Comparison of ENCODE assay signal across 1 cellular context in the genomic region with DNA sequence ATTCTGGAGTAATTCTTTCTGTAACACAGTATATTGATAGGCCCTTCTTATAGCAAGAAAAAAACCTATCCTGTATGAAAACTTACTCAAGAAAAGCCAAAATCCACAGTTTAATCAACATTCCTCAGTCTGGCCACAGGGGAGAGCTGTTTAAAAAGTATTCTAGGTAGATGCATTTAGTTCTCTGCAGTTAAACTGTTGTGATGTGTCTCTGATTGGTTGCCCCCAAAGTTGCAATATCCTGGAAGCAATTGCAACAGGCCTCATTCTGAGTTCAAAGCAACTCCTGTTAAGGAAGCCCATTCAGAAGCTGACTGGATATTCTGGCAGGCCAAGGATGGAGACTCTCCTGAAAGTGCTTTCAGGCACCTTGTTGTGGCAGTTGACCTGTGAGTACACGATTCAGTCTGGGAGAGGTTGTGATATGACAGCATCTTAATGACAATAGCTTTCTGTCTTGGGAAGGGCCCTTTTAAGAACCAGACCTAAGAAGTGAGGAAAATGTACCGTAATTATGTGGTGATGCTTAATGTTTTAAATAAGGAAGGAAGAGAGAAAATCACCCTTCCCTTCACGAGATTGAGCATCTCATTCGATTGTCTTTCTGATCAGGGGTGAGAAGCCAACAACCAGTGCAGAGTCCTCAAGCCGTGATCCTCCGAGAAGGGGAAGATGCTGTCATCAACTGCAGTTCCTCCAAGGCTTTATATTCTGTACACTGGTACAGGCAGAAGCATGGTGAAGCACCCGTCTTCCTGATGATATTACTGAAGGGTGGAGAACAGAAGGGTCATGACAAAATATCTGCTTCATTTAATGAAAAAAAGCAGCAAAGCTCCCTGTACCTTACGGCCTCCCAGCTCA.
TF ChIP-seq lines count a peak whose summit lies in the region.

No MANE protein-coding gene starts in this region.

TF ChIP-seq in GM12878, 131 proteins besides CTCF, POLR2A, EP300 and RAD21 (continued from another document):
- TF ChIP-seq, protein P1, sequence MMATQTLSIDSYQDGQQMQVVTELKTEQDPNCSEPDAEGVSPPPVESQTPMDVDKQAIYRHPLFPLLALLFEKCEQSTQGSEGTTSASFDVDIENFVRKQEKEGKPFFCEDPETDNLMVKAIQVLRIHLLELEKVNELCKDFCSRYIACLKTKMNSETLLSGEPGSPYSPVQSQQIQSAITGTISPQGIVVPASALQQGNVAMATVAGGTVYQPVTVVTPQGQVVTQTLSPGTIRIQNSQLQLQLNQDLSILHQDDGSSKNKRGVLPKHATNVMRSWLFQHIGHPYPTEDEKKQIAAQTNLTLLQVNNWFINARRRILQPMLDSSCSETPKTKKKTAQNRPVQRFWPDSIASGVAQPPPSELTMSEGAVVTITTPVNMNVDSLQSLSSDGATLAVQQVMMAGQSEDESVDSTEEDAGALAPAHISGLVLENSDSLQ (IDR thresholded peaks at IDR 0.05), result no peak
- TF ChIP-seq, protein P2, sequence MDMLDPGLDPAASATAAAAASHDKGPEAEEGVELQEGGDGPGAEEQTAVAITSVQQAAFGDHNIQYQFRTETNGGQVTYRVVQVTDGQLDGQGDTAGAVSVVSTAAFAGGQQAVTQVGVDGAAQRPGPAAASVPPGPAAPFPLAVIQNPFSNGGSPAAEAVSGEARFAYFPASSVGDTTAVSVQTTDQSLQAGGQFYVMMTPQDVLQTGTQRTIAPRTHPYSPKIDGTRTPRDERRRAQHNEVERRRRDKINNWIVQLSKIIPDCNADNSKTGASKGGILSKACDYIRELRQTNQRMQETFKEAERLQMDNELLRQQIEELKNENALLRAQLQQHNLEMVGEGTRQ (IDR thresholded peaks at IDR 0.05; ENCODE audit: borderline replicate concordance, low read depth, low read length), result no peak
- TF ChIP-seq TCF12 (IDR thresholded peaks at IDR 0.05; ENCODE audit: low read depth, low read length), result no peak
- no peak for TF ChIP-seq MXI1 (IDR thresholded peaks at IDR 0.05; ENCODE audit: low read depth, low read length)
- TF ChIP-seq, protein P3, sequence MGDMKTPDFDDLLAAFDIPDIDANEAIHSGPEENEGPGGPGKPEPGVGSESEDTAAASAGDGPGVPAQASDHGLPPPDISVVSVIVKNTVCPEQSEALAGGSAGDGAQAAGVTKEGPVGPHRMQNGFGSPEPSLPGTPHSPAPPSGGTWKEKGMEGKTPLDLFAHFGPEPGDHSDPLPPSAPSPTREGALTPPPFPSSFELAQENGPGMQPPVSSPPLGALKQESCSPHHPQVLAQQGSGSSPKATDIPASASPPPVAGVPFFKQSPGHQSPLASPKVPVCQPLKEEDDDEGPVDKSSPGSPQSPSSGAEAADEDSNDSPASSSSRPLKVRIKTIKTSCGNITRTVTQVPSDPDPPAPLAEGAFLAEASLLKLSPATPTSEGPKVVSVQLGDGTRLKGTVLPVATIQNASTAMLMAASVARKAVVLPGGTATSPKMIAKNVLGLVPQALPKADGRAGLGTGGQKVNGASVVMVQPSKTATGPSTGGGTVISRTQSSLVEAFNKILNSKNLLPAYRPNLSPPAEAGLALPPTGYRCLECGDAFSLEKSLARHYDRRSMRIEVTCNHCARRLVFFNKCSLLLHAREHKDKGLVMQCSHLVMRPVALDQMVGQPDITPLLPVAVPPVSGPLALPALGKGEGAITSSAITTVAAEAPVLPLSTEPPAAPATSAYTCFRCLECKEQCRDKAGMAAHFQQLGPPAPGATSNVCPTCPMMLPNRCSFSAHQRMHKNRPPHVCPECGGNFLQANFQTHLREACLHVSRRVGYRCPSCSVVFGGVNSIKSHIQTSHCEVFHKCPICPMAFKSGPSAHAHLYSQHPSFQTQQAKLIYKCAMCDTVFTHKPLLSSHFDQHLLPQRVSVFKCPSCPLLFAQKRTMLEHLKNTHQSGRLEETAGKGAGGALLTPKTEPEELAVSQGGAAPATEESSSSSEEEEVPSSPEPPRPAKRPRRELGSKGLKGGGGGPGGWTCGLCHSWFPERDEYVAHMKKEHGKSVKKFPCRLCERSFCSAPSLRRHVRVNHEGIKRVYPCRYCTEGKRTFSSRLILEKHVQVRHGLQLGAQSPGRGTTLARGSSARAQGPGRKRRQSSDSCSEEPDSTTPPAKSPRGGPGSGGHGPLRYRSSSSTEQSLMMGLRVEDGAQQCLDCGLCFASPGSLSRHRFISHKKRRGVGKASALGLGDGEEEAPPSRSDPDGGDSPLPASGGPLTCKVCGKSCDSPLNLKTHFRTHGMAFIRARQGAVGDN (IDR thresholded peaks at IDR 0.05), result no peak
- no peak for TF ChIP-seq WRNIP1 (IDR thresholded peaks at IDR 0.05; ENCODE audit: borderline replicate concordance, low read depth, low read length)
- no peak for TF ChIP-seq TARDBP (IDR thresholded peaks at IDR 0.05; ENCODE audit: borderline replicate concordance)
- no peak for TF ChIP-seq CHD4 (IDR thresholded peaks at IDR 0.05)
